16 cellular contexts compared by ENCODE assay signal in genomic region chr4:1759170-1759817, GRCh38. TPM values are rescaled to one million over a fixed set of nuclear protein-coding genes. Genes with fewer than 3 reads are reported as not detected.
DNase-seq lines count a peak whose midpoint lies in the region; ATAC-seq and TF ChIP-seq lines count a peak whose summit lies in the region.
"Had no signal": no experiment of that assay in that cellular context is flagged by ENCODE, and none has a peak within 500 bp of the region (broad histone marks: within the 10 kb centered on the region; RNA-seq: fewer than 3 reads in every experiment).

No MANE protein-coding gene starts in this region.

- H3K27me3 ChIP-seq in BLaER1 (peaks cover 19% of the 10 kb centered on the region), RWPE2 (ENCODE audit: insufficient read depth, poor library complexity, severe bottlenecking) (no peaks in the 10 kb centered on the region), neuronal stem cell (ENCODE audit: control insufficient read depth in 3 of 3, insufficient read depth in 3 of 3, low read depth in 1 of 3, low read length in 3 of 3) (peaks cover 0 to 25% (median 13%) of the 10 kb centered on the region in 3 experiments), sigmoid colon (no peaks in the 10 kb centered on the region), breast epithelium (no peaks in the 10 kb centered on the region)

- no peak overlapping the region for H4K8ac ChIP-seq in neuronal stem cell (ENCODE audit: low read depth, low read length)

- no peak for TF ChIP-seq CTCF in RWPE2 (IDR thresholded peaks at IDR 0.05; ENCODE audit: poor library complexity, severe bottlenecking)
- TF ChIP-seq CTCF in sigmoid colon (IDR thresholded peaks at IDR 0.05): no peak
- no peak for TF ChIP-seq CTCF in breast epithelium (IDR thresholded peaks at IDR 0.05)
- no peak for TF ChIP-seq CTCF in Calu3 (IDR thresholded peaks at IDR 0.05; ENCODE audit: unreplicated experiment)

- H4K91ac ChIP-seq in neuronal stem cell (ENCODE audit: low read depth, low read length, poor library complexity): no peak overlapping the region

- no peak overlapping the region for H3K4me3 Mint-ChIP-seq in Calu3 (ENCODE audit: low read depth, unreplicated experiment)
- H3K4me3 Mint-ChIP-seq: CD4-positive, alpha-beta T cell had no signal

- H3K4me1 ChIP-seq in BLaER1: peaks cover 45% of the 10 kb centered on the region
- H3K4me1 ChIP-seq in RWPE2 (ENCODE audit: insufficient read depth, poor library complexity, severe bottlenecking): peaks cover 12% of the 10 kb centered on the region
- H3K4me1 ChIP-seq in neuronal stem cell (ENCODE audit: control insufficient read depth in 2 of 2, insufficient read depth in 1 of 2, low read depth in 1 of 2, low read length in 2 of 2): peaks cover 18 to 44% of the 10 kb centered on the region in 2 donors
- peaks cover 4 to 14% (median 9%) of the 10 kb centered on the region in 4 donors for H3K4me1 ChIP-seq in sigmoid colon
- H3K4me1 ChIP-seq in breast epithelium: peaks cover 0 to 6% of the 10 kb centered on the region in 2 donors

- H2BK12ac ChIP-seq in neuronal stem cell (ENCODE audit: low read length): peak overlapping the region; percentile 97

- H2AK5ac ChIP-seq in neuronal stem cell (ENCODE audit: low read depth, low read length): peak overlapping the region; percentile 91

- H3K79me1 ChIP-seq in neuronal stem cell (ENCODE audit: low read depth, low read length): peaks cover 2% of the 10 kb centered on the region

- no peak overlapping the region for H3K4me3 ChIP-seq in BLaER1
- no peak overlapping the region for H3K4me3 ChIP-seq in RWPE2 (ENCODE audit: severe bottlenecking)
- H3K4me3 ChIP-seq in neuronal stem cell (ENCODE audit: low read length in 2 of 2): no peak overlapping the region
- H3K4me3 ChIP-seq in sigmoid colon: no peak overlapping the region
- no peak overlapping the region for H3K4me3 ChIP-seq in breast epithelium

- no peak for DNase-seq in RWPE2 (ENCODE audit: low spot score)
- no peak for DNase-seq in neuronal stem cell (ENCODE audit: low spot score)
- DNase-seq in sigmoid colon: no peak
- no peak for DNase-seq in breast epithelium (ENCODE audit: low spot score in 2 of 2)
- no peak for DNase-seq in Calu3
- DNase-seq: CD4-positive, alpha-beta T cell; DND-41; GF-D8; NCI-H1436; NCI-H2029 treated with DMSO at 0.1 percent for 48 hours; NCI-H510A; SHP77 had no signal

- no peak overlapping the region for H3K9ac ChIP-seq in BLaER1
- no peak overlapping the region for H3K9ac ChIP-seq in neuronal stem cell (ENCODE audit: low read depth, low read length, poor library complexity)

- H3K4me2 ChIP-seq in BLaER1: peak overlapping the region; percentile 66
- H3K4me2 ChIP-seq in neuronal stem cell (ENCODE audit: insufficient read depth, low read length, poor library complexity, severe bottlenecking): no peak overlapping the region

- no peak overlapping the region for H3K27ac ChIP-seq in BLaER1
- H3K27ac ChIP-seq in RWPE2 (ENCODE audit: poor library complexity, severe bottlenecking): peak overlapping the region; percentile 53
- no peak overlapping the region for H3K27ac ChIP-seq in neuronal stem cell (replicated peaks; ENCODE audit: low read length)
- H3K27ac ChIP-seq in sigmoid colon: no peak overlapping the region
- no peak overlapping the region for H3K27ac ChIP-seq in breast epithelium

- intact Hi-C loops in sigmoid colon (cut with DNase I) (no loop called here), breast epithelium (cut with DNase I; ENCODE audit: low total_unique reads) (loop anchor here (10.0 kb wide), 1 partner anchor 146 kb away; no protein-coding TSS in a partner anchor), Calu3 (cut with micrococcal nuclease; ENCODE audit: unreplicated experiment) (no loop called here)

- H2AFZ ChIP-seq in neuronal stem cell (ENCODE audit: low read length): peak overlapping the region; percentile 29

- no peaks in the 10 kb centered on the region for H3K36me3 Mint-ChIP-seq in Calu3 (ENCODE audit: insufficient read depth, unreplicated experiment)

- H3K4me1 Mint-ChIP-seq in Calu3 (ENCODE audit: low read depth, unreplicated experiment): no peaks in the 10 kb centered on the region

- no peak overlapping the region for H3K27ac Mint-ChIP-seq in Calu3 (ENCODE audit: unreplicated experiment)
- H3K27ac Mint-ChIP-seq: CD4-positive, alpha-beta T cell had no signal

- TF ChIP-seq POLR2A in sigmoid colon (IDR thresholded peaks at IDR 0.05) (no peak), breast epithelium (IDR thresholded peaks at IDR 0.05) (no peak)

- TF ChIP-seq EP300 in sigmoid colon (IDR thresholded peaks at IDR 0.05): no peak

- no peak overlapping the region for H3K4ac ChIP-seq in neuronal stem cell (ENCODE audit: low read length)

- H3K9me3 ChIP-seq in BLaER1 (no peaks in the 10 kb centered on the region), RWPE2 (ENCODE audit: severe bottlenecking) (no peaks in the 10 kb centered on the region), neuronal stem cell (replicated peaks in 1 of 2; ENCODE audit: control insufficient read depth in 2 of 2, insufficient read depth in 1 of 2, low read depth in 1 of 2, low read length in 2 of 2) (no peaks in the 10 kb centered on the region), sigmoid colon (no peaks in the 10 kb centered on the region), breast epithelium (no peaks in the 10 kb centered on the region)

- H3K23ac ChIP-seq in neuronal stem cell (ENCODE audit: low read depth, low read length, poor library complexity): no peak overlapping the region

- no peak overlapping the region for H2BK120ac ChIP-seq in neuronal stem cell (ENCODE audit: low read depth, low read length)

- ATAC-seq in RWPE2 (ENCODE audit: low read depth) (no peak), esophagus mucosa (peak; percentile 12), GM21528 (IDR thresholded peaks at IDR 0.05; ENCODE audit: low FRiP score, unreplicated experiment) (no peak)
- ATAC-seq: Panc1 had no signal

- no CpG with 5 or more reads among the region's 19 CpGs for WGBS in neuronal stem cell (ENCODE audit: extremely low coverage in 2 of 2, insufficient read length in 2 of 2, insufficient replicate concordance in 1 of 2), 2 donors
- 85 to 86% methylated on average over 19 of the region's 19 CpGs for WGBS in sigmoid colon, 2 donors

- H4K20me1 ChIP-seq in BLaER1: no peaks in the 10 kb centered on the region

- H2BK5ac ChIP-seq in neuronal stem cell (ENCODE audit: low read length): peak overlapping the region; percentile 93

- H3K27me3 Mint-ChIP-seq in Calu3 (ENCODE audit: unreplicated experiment): peaks cover 8% of the 10 kb centered on the region

- CTCF ChIA-PET in Calu3 (lab: Charles Lee): interaction anchor here (0.7 kb wide), 1 partner anchor 634 kb away, joined by 3 read pairs; no protein-coding TSS in a partner anchor

- H2BK15ac ChIP-seq in neuronal stem cell (ENCODE audit: low read length): peak overlapping the region; percentile 97

- H3K14ac ChIP-seq in neuronal stem cell (ENCODE audit: low read length): peak overlapping the region; percentile 97

- BruUV-seq in Calu3 (replicated peaks; lab: Mats Ljungman, UMichigan): no TSS peak

- H3K18ac ChIP-seq in neuronal stem cell (ENCODE audit: low read length): peak overlapping the region; percentile 97

- H3K36me3 ChIP-seq in BLaER1 (no peaks in the 10 kb centered on the region), RWPE2 (ENCODE audit: low read depth) (no peaks in the 10 kb centered on the region), neuronal stem cell (replicated peaks in 1 of 2; ENCODE audit: control insufficient read depth in 2 of 2, insufficient read depth in 2 of 2, low read length in 2 of 2) (no peaks in the 10 kb centered on the region), sigmoid colon (no peaks in the 10 kb centered on the region), breast epithelium (no peaks in the 10 kb centered on the region)

- no peaks in the 10 kb centered on the region for H3K9me3 Mint-ChIP-seq in Calu3 (ENCODE audit: low read depth, unreplicated experiment)
- H3K9me3 Mint-ChIP-seq: CD4-positive, alpha-beta T cell had no signal

RNA-seq across cellular contexts. Expression of gene FGFR3, which starts 33.8 kb away (rescaled TPM):
- total RNA-seq in esophagus mucosa (150 TPM), sigmoid colon (under 1 TPM; 0.16 to 0.83 (median 0.56) TPM), breast epithelium (1 to 10 TPM in 2 of 3 donors, under 1 TPM in 1; 0.80 to 3.5 (median 2.0) TPM), Calu3 (2022) (34.3 and 47.5 TPM in 2 replicates)
- 7.2 TPM for polyA plus RNA-seq in neuronal stem cell (2013, experiment 1 of 2)
- polyA plus RNA-seq in neuronal stem cell (2013, experiment 2 of 2): 7.6 TPM
- 10 to 100 TPM in 1 of 3 donors, 1 to 10 TPM in 2; 3.7 to 14.0 (median 6.0) TPM for polyA plus RNA-seq in sigmoid colon

RNA-seq across cellular contexts. Expression of gene TACC3, which starts 38.0 kb away (rescaled TPM):
- total RNA-seq in esophagus mucosa: 34.4 TPM
- polyA plus RNA-seq in neuronal stem cell (2013, experiment 1 of 2): 110 TPM
- 108 TPM for polyA plus RNA-seq in neuronal stem cell (2013, experiment 2 of 2)
- 10 to 100 TPM in 1 of 4 donors, 1 to 10 TPM in 3; 4.3 to 13.0 (median 6.9) TPM for total RNA-seq in sigmoid colon
- 10 to 100 TPM in 2 of 3 donors, 1 to 10 TPM in 1; 4.8 to 55.9 (median 11.8) TPM for polyA plus RNA-seq in sigmoid colon
- 1 to 10 TPM; 4.1 to 7.8 (median 4.9) TPM for total RNA-seq in breast epithelium
- total RNA-seq in Calu3 (2022): 89.6 and 95.9 TPM in 2 replicates

RNA-seq across cellular contexts. Expression of gene TMEM129, which starts 38.2 kb away (rescaled TPM):
- total RNA-seq in esophagus mucosa (25.5 TPM), sigmoid colon (10 to 100 TPM; 40.6 to 51.4 (median 49.2) TPM), breast epithelium (10 to 100 TPM; 40.5 to 47.3 (median 41.6) TPM), Calu3 (2022) (29.8 and 31.0 TPM in 2 replicates)
- polyA plus RNA-seq in neuronal stem cell (2013, experiment 1 of 2): 28.3 TPM
- 26.4 TPM for polyA plus RNA-seq in neuronal stem cell (2013, experiment 2 of 2)
- polyA plus RNA-seq in sigmoid colon: 10 to 100 TPM; 16.9 to 42.4 (median 18.6) TPM

RNA-seq across cellular contexts. Expression of gene SLBP, which starts 47.2 kb away (rescaled TPM):
- 31.3 TPM for total RNA-seq in esophagus mucosa
- polyA plus RNA-seq in neuronal stem cell (2013, experiment 1 of 2): 44.6 TPM
- polyA plus RNA-seq in neuronal stem cell (2013, experiment 2 of 2): 44.5 TPM
- total RNA-seq in sigmoid colon: 10 to 100 TPM; 32.3 to 48.9 (median 40.2) TPM
- polyA plus RNA-seq in sigmoid colon: 10 to 100 TPM; 34.0 to 36.0 (median 35.8) TPM
- total RNA-seq in breast epithelium: 10 to 100 TPM; 45.1 to 52.0 (median 45.6) TPM
- total RNA-seq in Calu3 (2022): 46.1 and 49.3 TPM in 2 replicates
